8 cellular contexts compared by ENCODE assay signal in the genomic region with DNA sequence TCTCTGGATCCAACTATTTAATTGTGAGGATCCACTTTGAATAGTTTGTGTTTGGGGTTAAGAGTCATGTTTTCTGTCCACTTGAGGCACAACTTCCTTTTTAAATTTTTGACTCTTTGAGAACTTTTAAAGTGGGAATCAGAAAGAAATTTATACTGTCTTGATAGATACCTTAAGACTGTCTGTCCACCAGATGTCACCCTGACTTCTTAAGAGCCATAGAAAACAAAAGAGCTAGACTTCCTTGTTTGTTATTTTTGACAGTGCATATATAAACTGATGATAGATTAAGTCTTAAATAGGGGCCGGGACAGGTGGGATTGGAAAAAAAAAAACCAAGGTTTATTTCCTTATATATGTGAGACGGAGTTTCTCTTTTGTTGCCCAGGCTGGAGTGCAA. TPM values are rescaled to one million over a fixed set of nuclear protein-coding genes. Genes with fewer than 3 reads are reported as not detected.
DNase-seq lines count a peak whose midpoint lies in the region; ATAC-seq and TF ChIP-seq lines count a peak whose summit lies in the region.
"Had no signal": no experiment of that assay in that cellular context is flagged by ENCODE, and none has a peak within 500 bp of the region (broad histone marks: within the 10 kb centered on the region; RNA-seq: fewer than 3 reads in every experiment).

No MANE protein-coding gene starts in this region.

- no peaks in the 10 kb centered on the region for H3K36me3 ChIP-seq in mesendoderm (ENCODE audit: control insufficient read depth, insufficient read depth, low read length)

- H3K9ac ChIP-seq in mesendoderm (ENCODE audit: low read length) = no peak overlapping the region

- no peak overlapping the region for H2BK15ac ChIP-seq in mesendoderm (replicated peaks; ENCODE audit: low read depth)

- no peak overlapping the region for H4K5ac ChIP-seq in mesendoderm (ENCODE audit: low read length)

- peak; percentile 38 for DNase-seq in DMS79 treated with DMSO at 0.1 percent for 48 hours (lab: John Stamatoyannopoulos, UW)
- DNase-seq in mesendoderm = peak; percentile 63
- no peak for DNase-seq in NCI-H526 treated with DMSO at 0.1 percent for 48 hours (lab: John Stamatoyannopoulos, UW)
- DNase-seq in T-helper 17 cell = no peak

- no peaks in the 10 kb centered on the region for H3K4me1 Mint-ChIP-seq in T-helper 17 cell

- H3K4me2 ChIP-seq in mesendoderm (ENCODE audit: low read length) = no peak overlapping the region

- no peak overlapping the region for H3K4me3 ChIP-seq in mesendoderm (ENCODE audit: low read length)

- H3K79me1 ChIP-seq in mesendoderm (ENCODE audit: low read length) = no peaks in the 10 kb centered on the region

- no peak overlapping the region for H3K18ac ChIP-seq in mesendoderm (ENCODE audit: low read length)

- H3K79me2 ChIP-seq in mesendoderm (ENCODE audit: control insufficient read depth, insufficient read depth, low read length) = no peaks in the 10 kb centered on the region

- no peak overlapping the region for H3K56ac ChIP-seq in mesendoderm (ENCODE audit: low read length)

- H3K4ac ChIP-seq in mesendoderm (ENCODE audit: low read depth, low read length) = no peak overlapping the region

- no peak overlapping the region for H2BK5ac ChIP-seq in mesendoderm (ENCODE audit: low read length)

- H3K23ac ChIP-seq in mesendoderm (ENCODE audit: low read length) = no peak overlapping the region

- ATAC-seq in T-helper 17 cell (no peak), GM19324 (IDR thresholded peaks at IDR 0.05; ENCODE audit: low FRiP score, unreplicated experiment) (no peak)

- H2BK120ac ChIP-seq in mesendoderm (ENCODE audit: low read depth, low read length) = no peak overlapping the region

- H3K4me1 ChIP-seq in mesendoderm (ENCODE audit: control insufficient read depth, low read depth, low read length) = no peaks in the 10 kb centered on the region

- H3K4me3 Mint-ChIP-seq in T-helper 17 cell = no peak overlapping the region

- H3K27ac ChIP-seq in VCaP (no peak overlapping the region), mesendoderm (ENCODE audit: low read depth, low read length) (no peak overlapping the region)

- no peaks in the 10 kb centered on the region for H3K9me3 ChIP-seq in T-helper 17 cell (ENCODE audit: control insufficient read depth, low read length, poor library complexity, severe bottlenecking)

- WGBS in mesendoderm (ENCODE audit: extremely low coverage, insufficient coverage, low lambda C conversion rate) = no CpG with 5 or more reads among the region's 2 CpGs

- no peaks in the 10 kb centered on the region for H3K36me3 Mint-ChIP-seq in T-helper 17 cell (ENCODE audit: low read depth)

- no peak overlapping the region for H2AK5ac ChIP-seq in mesendoderm (ENCODE audit: low read length)

- TF ChIP-seq CTCF in LNCAP (IDR thresholded peaks at IDR 0.05) (peak; percentile 70), VCaP (conservative IDR thresholded peaks at IDR 0.05) (peak; percentile 66)

- H3K27ac Mint-ChIP-seq in T-helper 17 cell = no peak overlapping the region

- H3K27me3 Mint-ChIP-seq in T-helper 17 cell = peaks cover 7% of the 10 kb centered on the region

- H3K27me3 ChIP-seq in mesendoderm (ENCODE audit: insufficient read depth, low read length, poor library complexity) = no peaks in the 10 kb centered on the region

- H4K8ac ChIP-seq in mesendoderm (ENCODE audit: low read depth, low read length) = no peak overlapping the region

RNA-seq across cellular contexts. Expression of gene WDR72, which starts 52.1 kb away (rescaled TPM):
- polyA plus RNA-seq in mesendoderm (2013, experiment 1 of 2) = 1.4 TPM
- polyA plus RNA-seq in mesendoderm (2013, experiment 2 of 2) = 1.5 TPM
- total RNA-seq in T-helper 17 cell = not detected
- total RNA-seq: dermis microvascular lymphatic vessel endothelial cell had no signal

Comparison
In these comparisons a context has a peak if more than half of its experiments do, and no peak if none do; other contexts are left out.
1. DNase-seq: peak in DMS79 treated with DMSO at 0.1 percent for 48 hours (single experiment) and mesendoderm (single experiment); none in NCI-H526 treated with DMSO at 0.1 percent for 48 hours (single experiment) and T-helper 17 cell (0 of 3).